Comparison of ENCODE assay signal across 8 cellular contexts in the genomic region with DNA sequence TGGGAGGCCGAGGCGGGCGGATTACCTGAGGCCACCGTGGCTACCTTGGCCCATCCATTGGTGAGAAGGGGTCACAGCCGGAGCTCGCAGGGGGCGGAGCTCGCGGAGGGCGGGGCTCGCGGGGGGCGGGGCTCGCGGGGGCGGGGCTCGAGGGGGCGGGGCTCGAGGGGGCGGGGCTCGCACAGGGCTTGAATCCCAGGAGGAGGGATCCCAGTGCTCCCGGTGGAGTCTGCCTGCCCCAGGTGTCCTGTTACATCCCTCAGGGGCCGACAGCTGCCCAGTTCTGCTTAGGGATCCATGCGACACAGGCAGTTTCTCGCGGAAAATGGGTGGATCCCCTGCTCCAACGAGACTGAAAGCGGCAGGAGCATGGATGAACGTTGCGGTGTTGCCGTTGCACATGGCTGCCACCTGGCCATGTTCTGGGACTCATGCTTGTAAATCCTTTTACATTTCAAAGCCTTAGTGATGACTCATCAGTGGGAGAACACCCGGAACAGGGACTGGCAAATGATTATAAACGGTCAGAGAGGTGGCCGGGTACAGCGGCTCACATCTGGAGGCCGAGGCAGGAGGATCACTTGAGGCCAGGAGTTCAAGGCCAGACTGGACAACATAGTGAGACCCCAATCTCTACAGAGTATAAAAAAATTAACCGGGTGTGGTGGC. TPM values are rescaled to one million over a fixed set of nuclear protein-coding genes. Genes with fewer than 3 reads are reported as not detected.
DNase-seq lines count a peak whose midpoint lies in the region; ATAC-seq, FAIRE-seq and TF ChIP-seq lines count a peak whose summit lies in the region.

No MANE protein-coding gene starts in this region.

- 17% methylated on average over 37 of the region's 37 CpGs for WGBS in urinary bladder
- WGBS in aorta, 2 donors, result 21 to 30% methylated on average over 28 to 37 of the region's 37 CpGs

- no peaks in the 10 kb centered on the region for H3K4me1 ChIP-seq in urinary bladder (ENCODE audit: insufficient read depth)
- no peaks in the 10 kb centered on the region for H3K4me1 ChIP-seq in aorta (ENCODE audit: control insufficient read depth in 1 of 2, insufficient read depth in 2 of 2, low read length in 2 of 2)

- intact Hi-C loops in head of caudate nucleus (cut with DNase I), result loop anchor here (10.0 kb wide), 1 partner anchor 220 kb away; a partner anchor contains a TSS
- intact Hi-C loops in aorta (cut with DNase I), result no loop called here

- H3K4me3 ChIP-seq in urinary bladder (ENCODE audit: low read depth, low read length), result peak overlapping the region; percentile 3
- H3K4me3 ChIP-seq in aorta (ENCODE audit: low read length in 2 of 2), result no peak overlapping the region

- H3K27me3 ChIP-seq in aorta (ENCODE audit: control insufficient read depth in 1 of 2, insufficient read depth in 2 of 2, low read length in 1 of 2), result peaks cover 0 to 4% of the 10 kb centered on the region in 2 donors

- DNase-seq in COR-L47 (lab: John Stamatoyannopoulos, UW) (peak; percentile 31), LHCN-M2 (ENCODE audit: low read depth) (peak; percentile 86), SHP77 treated with DMSO at 0.1 percent for 48 hours (lab: John Stamatoyannopoulos, UW) (peak; percentile 78), head of caudate nucleus (peak in 31 of 42 donors; percentile 10 to 68 (median 32)), aorta (no peak), GM12891 (ENCODE audit: insufficient read length, low spot score) (no peak)
- DNase-seq in stimulated activated CD4-positive, alpha-beta T cell treated with anti-CD3 and anti-CD28 coated beads, Interleukin-1b, Interleukin-23, amount 100 ng/mL, for 48 hours, result no peak

- H3K36me3 ChIP-seq in urinary bladder (ENCODE audit: insufficient read depth) (no peaks in the 10 kb centered on the region), aorta (ENCODE audit: control insufficient read depth in 1 of 2, insufficient read depth in 2 of 2, low read length in 1 of 2) (no peaks in the 10 kb centered on the region)

- no peak for TF ChIP-seq POLR2A in GM12891 (IDR thresholded peaks at IDR 0.05; ENCODE audit: low read depth, low read length)

- no peak for FAIRE-seq in GM12891 (lab: Jason Lieb, UNC)

- ATAC-seq in aorta (ENCODE audit: low FRiP score), result no peak

- H3K9me3 ChIP-seq in aorta (ENCODE audit: control insufficient read depth, low read length), result peaks cover 4% of the 10 kb centered on the region

- H3K27ac ChIP-seq in urinary bladder (ENCODE audit: low read depth) (no peak overlapping the region), aorta (ENCODE audit: low read depth in 1 of 2, low read length in 2 of 2) (no peak overlapping the region)

TF ChIP-seq in GM12891, 5 proteins besides CTCF, POLR2A, EP300 and RAD21:
- TF ChIP-seq SPI1 (IDR thresholded peaks at IDR 0.05; ENCODE audit: low read depth, low read length) (no peak), TAF1 (IDR thresholded peaks at IDR 0.05; ENCODE audit: low read depth, low read length) (no peak), PAX5 (IDR thresholded peaks at IDR 0.05; ENCODE audit: insufficient read depth, low read length, severe bottlenecking) (no peak), POLR2AphosphoS5 (IDR thresholded peaks at IDR 0.05; ENCODE audit: low read depth, low read length) (no peak), POU2F2 (IDR thresholded peaks at IDR 0.05; ENCODE audit: low read depth, low read length) (no peak)
TF ChIP-seq in GM12891: peak in this region for 0.

RNA-seq across cellular contexts. Expression of a gene that starts 25.1 kb away (rescaled TPM):
- total RNA-seq in LHCN-M2 (2014; rRNA removed) (not detected in 2 replicates), urinary bladder (0.11 TPM), aorta (under 1 TPM; 0.23 to 0.27 TPM)
- polyA plus RNA-seq in LHCN-M2 (2012), result 0.16 TPM
- polyA plus RNA-seq in urinary bladder (0.06 TPM), aorta (not detected)
- polyA plus RNA-seq in GM12891 (2012; ENCODE audit: low read depth, missing spikeins), result 0.35 TPM

RNA-seq across cellular contexts. Expression of a gene that starts 42.2 kb away (rescaled TPM):
- total RNA-seq in LHCN-M2 (2014; rRNA removed), result 47.1 and 52.9 TPM in 2 replicates
- 103 TPM for polyA plus RNA-seq in LHCN-M2 (2012)
- total RNA-seq in urinary bladder, result 17.5 TPM
- 72.2 TPM for polyA plus RNA-seq in urinary bladder
- total RNA-seq in aorta, result 10 to 100 TPM; 27.8 to 32.7 TPM
- 10 to 100 TPM; 41.7 to 41.9 TPM for polyA plus RNA-seq in aorta
- polyA plus RNA-seq in GM12891 (2012; ENCODE audit: low read depth, missing spikeins), result 60.4 TPM

RNA-seq across cellular contexts. Expression of a gene that starts 56.7 kb away (rescaled TPM):
- total RNA-seq in LHCN-M2 (2014; rRNA removed), result 25.3 and 26.1 TPM in 2 replicates
- polyA plus RNA-seq in LHCN-M2 (2012), result 21.5 TPM
- 26.9 TPM for total RNA-seq in urinary bladder
- 40.9 TPM for polyA plus RNA-seq in urinary bladder
- 10 to 100 TPM; 29.3 to 49.1 TPM for total RNA-seq in aorta
- 10 to 100 TPM; 13.3 to 78.1 TPM for polyA plus RNA-seq in aorta
- 31.1 TPM for polyA plus RNA-seq in GM12891 (2012; ENCODE audit: low read depth, missing spikeins)

RNA-seq across cellular contexts. Expression of a gene that starts 56.8 kb away (rescaled TPM):
- total RNA-seq in LHCN-M2 (2014; rRNA removed), result 195 and 198 TPM in 2 replicates
- 258 TPM for polyA plus RNA-seq in LHCN-M2 (2012)
- 46.5 TPM for total RNA-seq in urinary bladder
- polyA plus RNA-seq in urinary bladder, result 189 TPM
- total RNA-seq in aorta, result 10 to 100 TPM; 43.7 to 45.8 TPM
- polyA plus RNA-seq in aorta, result 100 to 1,000 TPM; 133 to 155 TPM
- polyA plus RNA-seq in GM12891 (2012; ENCODE audit: low read depth, missing spikeins), result 196 TPM

Comparison
In these comparisons a context has a peak if more than half of its experiments do, and no peak if none do; other contexts are left out.
1. DNase-seq: peak in COR-L47 (single experiment), LHCN-M2 (single experiment), SHP77 treated with DMSO at 0.1 percent for 48 hours (single experiment) and head of caudate nucleus (31 of 42); none in aorta (0 of 2), stimulated activated CD4-positive, alpha-beta T cell treated with anti-CD3 and anti-CD28 coated beads, Interleukin-1b, Interleukin-23, amount 100 ng/mL, for 48 hours (single experiment) and GM12891 (single experiment).